ENCODE assay signal across 9 cellular contexts in genomic region chr13:90868321-90868920, GRCh38.
DNase-seq lines count a peak whose midpoint lies in the region; ATAC-seq and TF ChIP-seq lines count a peak whose summit lies in the region.
"Had no signal": no experiment of that assay in that cellular context is flagged by ENCODE, and none has a peak within 500 bp of the region (broad histone marks: within the 10 kb centered on the region; RNA-seq: fewer than 3 reads in every experiment).

No MANE protein-coding gene starts in this region.

- ATAC-seq in SK-N-SH treated with all-trans-retinoic acid at 6 μM for 48 hours (peak; percentile 49; the same call in 2 of the 3 replicates), esophagus mucosa (no peak)
- ATAC-seq in effector memory CD8-positive, alpha-beta T cell (replicated peaks): no peak

- peak overlapping the region; percentile 44 for H3K27ac ChIP-seq in 22Rv1

- H3K36me3 Mint-ChIP-seq in effector memory CD8-positive, alpha-beta T cell (ENCODE audit: insufficient read depth): no peaks in the 10 kb centered on the region
- H3K36me3 Mint-ChIP-seq: activated naive CD8-positive, alpha-beta T cell had no signal

- H3K27ac Mint-ChIP-seq in effector memory CD8-positive, alpha-beta T cell: no peak overlapping the region
- H3K27ac Mint-ChIP-seq: activated naive CD8-positive, alpha-beta T cell had no signal

- H3K4me3 ChIP-seq in GM12864 (ENCODE audit: low read depth, low read length): no peak overlapping the region

- no peak for DNase-seq in GM12864 (ENCODE audit: low read depth)
- DNase-seq in inferior parietal cortex (ENCODE audit: extremely low spot score): peak; percentile 69
- DNase-seq in NCI-H2107 (lab: John Stamatoyannopoulos, UW): no peak
- DNase-seq in NCI-H1436 (lab: John Stamatoyannopoulos, UW): no peak
- no peak for DNase-seq in effector memory CD8-positive, alpha-beta T cell

- H3K9me3 Mint-ChIP-seq in effector memory CD8-positive, alpha-beta T cell: peaks cover 0 to 4% of the 10 kb centered on the region in 2 donors

- no peaks in the 10 kb centered on the region for H3K27me3 Mint-ChIP-seq in effector memory CD8-positive, alpha-beta T cell
- H3K27me3 Mint-ChIP-seq: activated naive CD8-positive, alpha-beta T cell had no signal

- no peaks in the 10 kb centered on the region for H3K4me1 Mint-ChIP-seq in effector memory CD8-positive, alpha-beta T cell (ENCODE audit: low read depth in 2 of 2)

- no peak overlapping the region for H3K4me3 Mint-ChIP-seq in effector memory CD8-positive, alpha-beta T cell
- H3K4me3 Mint-ChIP-seq: activated naive CD8-positive, alpha-beta T cell had no signal

- peak; percentile 81 for TF ChIP-seq CTCF in 22Rv1 (IDR thresholded peaks at IDR 0.05)
- TF ChIP-seq CTCF in GM12864 (IDR thresholded peaks at IDR 0.05; ENCODE audit: low read depth, low read length, missing control alignments): peak; percentile 29

TF ChIP-seq in SK-N-SH treated with all-trans-retinoic acid at 6 μM for 48 hours, 23 proteins besides CTCF, POLR2A, EP300 and RAD21:
- TF ChIP-seq CSRNP3 (CRISPR knock-in tag; IDR thresholded peaks at IDR 0.05): no peak
- TF ChIP-seq POU6F1 (CRISPR knock-in tag; IDR thresholded peaks at IDR 0.05; ENCODE audit: borderline replicate concordance, low read depth): no peak
- no peak for TF ChIP-seq TCF4 (CRISPR knock-in tag; IDR thresholded peaks at IDR 0.05; ENCODE audit: borderline replicate concordance)
- no peak for TF ChIP-seq PATZ1 (CRISPR knock-in tag; IDR thresholded peaks at IDR 0.05; ENCODE audit: borderline replicate concordance)
- no peak for TF ChIP-seq ARNTL (CRISPR knock-in tag; IDR thresholded peaks at IDR 0.05; ENCODE audit: borderline replicate concordance, low read depth)
